ENCODE assay signal across 12 cellular contexts in genomic region chr6:166767191-166767590, GRCh38.
"Had no signal": no experiment of that assay in that cellular context is flagged by ENCODE, and none has a peak within 500 bp of the region (broad histone marks: within the 10 kb centered on the region; RNA-seq: fewer than 3 reads in every experiment).

No MANE protein-coding gene starts in this region.

- H3K27me3 ChIP-seq: esophagus squamous epithelium, tibial artery, uterus had no signal

- FAIRE-seq: endothelial cell of umbilical vein had no signal

- H3K9me3 Mint-ChIP-seq: activated naive CD8-positive, alpha-beta T cell treated with anti-CD3 and anti-CD28 coated beads, Interleukin-2, amount 10 ng/mL, durations not matched to agents 7 days and 5 days; nephron; stimulated activated memory B cell treated with anti-CD40 and anti-IgM and Interleukin-4, amounts not matched to agents 10 μg/mL and 1 μg/mL and 100 μg/mL, for 72 hours; T-helper 2 cell treated with Interferon-gamma antibody and Interleukin-4, amounts not matched to agents 5 μg/mL and 100 μg/mL, for 36 hours had no signal

- H3K4me1 Mint-ChIP-seq: nephron; stimulated activated memory B cell treated with anti-CD40 and anti-IgM and Interleukin-4, amounts not matched to agents 10 μg/mL and 1 μg/mL and 100 μg/mL, for 72 hours had no signal

- H3K27ac Mint-ChIP-seq: activated naive CD8-positive, alpha-beta T cell treated with anti-CD3 and anti-CD28 coated beads, Interleukin-2, amount 10 ng/mL, durations not matched to agents 7 days and 5 days; nephron; T-helper 2 cell treated with Interferon-gamma antibody and Interleukin-4, amounts not matched to agents 5 μg/mL and 100 μg/mL, for 36 hours had no signal

- ATAC-seq: stimulated activated memory B cell treated with anti-CD40 and anti-IgM and Interleukin-4, amounts not matched to agents 10 μg/mL and 1 μg/mL and 100 μg/mL, for 72 hours had no signal

- H3K27ac ChIP-seq: esophagus squamous epithelium, tibial artery, uterus had no signal

- H3K9me3 ChIP-seq: esophagus squamous epithelium, tibial artery, uterus had no signal

- DNase-seq: activated CD4-positive, alpha-beta T cell treated with anti-CD3 and anti-CD28 coated beads, Interleukin-2, amount 50 U/mL, for 1 hour; activated naive CD8-positive, alpha-beta T cell treated with anti-CD3 and anti-CD28 coated beads, Interleukin-2, amount 10 ng/mL, durations not matched to agents 7 days and 5 days; esophagus squamous epithelium; hypothalamus; mesendoderm; stimulated activated CD4-positive, alpha-beta T cell treated with anti-CD3 and anti-CD28 coated beads, Interleukin-12 subunit alpha, Interleukin-12 subunit beta, amount 100 ng/mL, for 4 hours; tibial artery; uterus had no signal

- H3K36me3 ChIP-seq: esophagus squamous epithelium, tibial artery, uterus had no signal

- H3K4me3 ChIP-seq: esophagus squamous epithelium, tibial artery, uterus had no signal

- H3K4me1 ChIP-seq: esophagus squamous epithelium, tibial artery, uterus had no signal

- H3K4me3 Mint-ChIP-seq: activated naive CD8-positive, alpha-beta T cell treated with anti-CD3 and anti-CD28 coated beads, Interleukin-2, amount 10 ng/mL, durations not matched to agents 7 days and 5 days; nephron; stimulated activated memory B cell treated with anti-CD40 and anti-IgM and Interleukin-4, amounts not matched to agents 10 μg/mL and 1 μg/mL and 100 μg/mL, for 72 hours; T-helper 2 cell treated with Interferon-gamma antibody and Interleukin-4, amounts not matched to agents 5 μg/mL and 100 μg/mL, for 36 hours had no signal

- H3K36me3 Mint-ChIP-seq: activated naive CD8-positive, alpha-beta T cell treated with anti-CD3 and anti-CD28 coated beads, Interleukin-2, amount 10 ng/mL, durations not matched to agents 7 days and 5 days; stimulated activated memory B cell treated with anti-CD40 and anti-IgM and Interleukin-4, amounts not matched to agents 10 μg/mL and 1 μg/mL and 100 μg/mL, for 72 hours had no signal
